ENCODE assay signal across 1 cellular context in genomic region chrX:290476-291166, GRCh38.
TF ChIP-seq lines count a peak whose summit lies in the region.

No MANE protein-coding gene starts in this region.

TF ChIP-seq in HepG2, 621 proteins besides CTCF, POLR2A, EP300 and RAD21:
- TF ChIP-seq ZMYM4 (CRISPR knock-in tag; IDR thresholded peaks at IDR 0.05) = no peak
- TF ChIP-seq, protein P1, sequence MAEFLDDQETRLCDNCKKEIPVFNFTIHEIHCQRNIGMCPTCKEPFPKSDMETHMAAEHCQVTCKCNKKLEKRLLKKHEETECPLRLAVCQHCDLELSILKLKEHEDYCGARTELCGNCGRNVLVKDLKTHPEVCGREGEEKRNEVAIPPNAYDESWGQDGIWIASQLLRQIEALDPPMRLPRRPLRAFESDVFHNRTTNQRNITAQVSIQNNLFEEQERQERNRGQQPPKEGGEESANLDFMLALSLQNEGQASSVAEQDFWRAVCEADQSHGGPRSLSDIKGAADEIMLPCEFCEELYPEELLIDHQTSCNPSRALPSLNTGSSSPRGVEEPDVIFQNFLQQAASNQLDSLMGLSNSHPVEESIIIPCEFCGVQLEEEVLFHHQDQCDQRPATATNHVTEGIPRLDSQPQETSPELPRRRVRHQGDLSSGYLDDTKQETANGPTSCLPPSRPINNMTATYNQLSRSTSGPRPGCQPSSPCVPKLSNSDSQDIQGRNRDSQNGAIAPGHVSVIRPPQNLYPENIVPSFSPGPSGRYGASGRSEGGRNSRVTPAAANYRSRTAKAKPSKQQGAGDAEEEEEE (CRISPR knock-in tag; IDR thresholded peaks at IDR 0.05; ENCODE audit: borderline replicate concordance) = no peak
- TF ChIP-seq FIP1L1 (IDR thresholded peaks at IDR 0.05; ENCODE audit: borderline replicate concordance, insufficient read depth, low read depth, low read length) = no peak
- peak; percentile 64 for TF ChIP-seq RBM22 (optimal IDR thresholded peaks at IDR 0.05; ENCODE audit: low read length)
- peak; percentile 93 for TF ChIP-seq AGO2 (optimal IDR thresholded peaks at IDR 0.05; ENCODE audit: low read depth, low read length)
- peak; percentile 91 for TF ChIP-seq RBFOX2 (IDR thresholded peaks at IDR 0.05; ENCODE audit: low read depth, low read length)
- TF ChIP-seq POLR2G (IDR thresholded peaks at IDR 0.05; ENCODE audit: low read depth, low read length) = peak; percentile 26; the same call in 1 of the 2 replicates
- TF ChIP-seq HNRNPL (IDR thresholded peaks at IDR 0.05; ENCODE audit: low read depth, low read length) = 0 out of 2 replicates have a peak, but pooled peaks have one; percentile 53
- TF ChIP-seq ZSCAN21 (CRISPR knock-in tag; IDR thresholded peaks at IDR 0.05; ENCODE audit: borderline replicate concordance) = no peak
